1 cellular context compared by ENCODE assay signal in the genomic region with DNA sequence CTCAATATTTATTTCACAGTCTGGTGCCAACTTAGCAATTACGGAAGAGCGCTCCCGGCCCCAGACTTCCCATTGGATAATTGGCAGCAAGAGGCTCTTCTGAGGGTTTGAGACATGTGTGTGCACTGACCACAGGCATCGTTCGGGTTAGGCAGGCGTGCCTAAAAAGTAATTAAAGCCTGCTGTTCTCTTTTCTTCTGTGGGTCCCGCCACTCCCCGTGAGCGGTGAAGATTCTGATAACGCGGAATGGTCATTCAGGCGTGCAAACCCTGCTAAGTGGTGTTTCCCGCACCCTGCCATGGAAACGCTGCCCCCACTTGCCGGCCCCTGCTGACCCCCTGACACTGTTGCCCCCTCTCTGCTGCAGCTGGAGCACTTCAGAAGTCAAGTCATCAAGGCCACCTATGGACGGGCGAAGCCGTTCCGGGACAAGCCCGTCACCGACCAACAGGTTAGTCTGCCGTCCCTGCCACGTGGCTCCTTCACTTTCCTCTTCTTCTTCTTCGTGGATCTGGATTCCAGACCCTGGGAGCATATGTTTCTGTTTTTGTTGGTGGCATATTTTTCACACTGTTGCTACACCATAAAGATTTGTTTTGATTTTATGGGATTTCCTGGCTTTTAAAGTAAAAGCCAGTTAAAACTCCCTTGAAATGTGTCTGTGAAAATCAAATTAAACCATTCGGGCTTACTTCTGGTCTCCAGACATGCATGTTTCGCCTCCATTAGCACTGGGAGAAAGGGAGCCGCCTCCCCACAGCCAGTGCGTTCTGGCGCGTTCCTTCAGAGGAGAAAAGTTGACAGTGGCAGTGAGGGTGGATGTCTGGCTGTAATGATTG.
TF ChIP-seq lines count a peak whose summit lies in the region.

No MANE protein-coding gene starts in this region.

TF ChIP-seq in K562, 482 proteins besides CTCF, POLR2A, EP300 and RAD21 (continued from another document):
- TF ChIP-seq HES1 (IDR thresholded peaks at IDR 0.05; ENCODE audit: low read depth) (peak; percentile 83), CTBP1 (IDR thresholded peaks at IDR 0.05; ENCODE audit: borderline replicate concordance) (peak; percentile 29; the same call in 1 of the 2 replicates), RUNX1 (IDR thresholded peaks at IDR 0.05; ENCODE audit: low read depth) (no peak), CXXC5 (CRISPR knock-in tag; IDR thresholded peaks at IDR 0.05) (0 out of 2 replicates have a peak, but pooled peaks have one; percentile 20), ZEB2 (IDR thresholded peaks at IDR 0.05) (0 out of 2 replicates have a peak, but pooled peaks have one; percentile 23), DACH1 (IDR thresholded peaks at IDR 0.05; ENCODE audit: partially characterized antibody) (no peak), SOX6 (IDR thresholded peaks at IDR 0.05) (peak; percentile 15; the same call in 1 of the 2 replicates), TFAP4 (CRISPR knock-in tag; IDR thresholded peaks at IDR 0.05; ENCODE audit: borderline replicate concordance) (peak; percentile 30; the same call in 1 of the 2 replicates), NR2C2 (CRISPR knock-in tag; IDR thresholded peaks at IDR 0.05) (0 out of 2 replicates have a peak, but pooled peaks have one; percentile 31), NR2C2 (tag; IDR thresholded peaks at IDR 0.05) (no peak), BHLHE40 (IDR thresholded peaks at IDR 0.05; ENCODE audit: low read length) (peak; percentile 36; the same call in 1 of the 2 replicates), ZNF592 (IDR thresholded peaks at IDR 0.05) (no peak), CREB3L1 (IDR thresholded peaks at IDR 0.05; ENCODE audit: borderline replicate concordance, low read depth) (peak; percentile 64; the same call in 1 of the 2 replicates), GABPB2 (CRISPR knock-in tag; conservative IDR thresholded peaks at IDR 0.05) (no peak)
- TF ChIP-seq, protein P1, sequence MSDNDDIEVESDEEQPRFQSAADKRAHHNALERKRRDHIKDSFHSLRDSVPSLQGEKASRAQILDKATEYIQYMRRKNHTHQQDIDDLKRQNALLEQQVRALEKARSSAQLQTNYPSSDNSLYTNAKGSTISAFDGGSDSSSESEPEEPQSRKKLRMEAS (CRISPR knock-in tag; IDR thresholded peaks at IDR 0.05), result peak; percentile 43; the same call in 1 of the 2 replicates
- TF ChIP-seq, protein P2, sequence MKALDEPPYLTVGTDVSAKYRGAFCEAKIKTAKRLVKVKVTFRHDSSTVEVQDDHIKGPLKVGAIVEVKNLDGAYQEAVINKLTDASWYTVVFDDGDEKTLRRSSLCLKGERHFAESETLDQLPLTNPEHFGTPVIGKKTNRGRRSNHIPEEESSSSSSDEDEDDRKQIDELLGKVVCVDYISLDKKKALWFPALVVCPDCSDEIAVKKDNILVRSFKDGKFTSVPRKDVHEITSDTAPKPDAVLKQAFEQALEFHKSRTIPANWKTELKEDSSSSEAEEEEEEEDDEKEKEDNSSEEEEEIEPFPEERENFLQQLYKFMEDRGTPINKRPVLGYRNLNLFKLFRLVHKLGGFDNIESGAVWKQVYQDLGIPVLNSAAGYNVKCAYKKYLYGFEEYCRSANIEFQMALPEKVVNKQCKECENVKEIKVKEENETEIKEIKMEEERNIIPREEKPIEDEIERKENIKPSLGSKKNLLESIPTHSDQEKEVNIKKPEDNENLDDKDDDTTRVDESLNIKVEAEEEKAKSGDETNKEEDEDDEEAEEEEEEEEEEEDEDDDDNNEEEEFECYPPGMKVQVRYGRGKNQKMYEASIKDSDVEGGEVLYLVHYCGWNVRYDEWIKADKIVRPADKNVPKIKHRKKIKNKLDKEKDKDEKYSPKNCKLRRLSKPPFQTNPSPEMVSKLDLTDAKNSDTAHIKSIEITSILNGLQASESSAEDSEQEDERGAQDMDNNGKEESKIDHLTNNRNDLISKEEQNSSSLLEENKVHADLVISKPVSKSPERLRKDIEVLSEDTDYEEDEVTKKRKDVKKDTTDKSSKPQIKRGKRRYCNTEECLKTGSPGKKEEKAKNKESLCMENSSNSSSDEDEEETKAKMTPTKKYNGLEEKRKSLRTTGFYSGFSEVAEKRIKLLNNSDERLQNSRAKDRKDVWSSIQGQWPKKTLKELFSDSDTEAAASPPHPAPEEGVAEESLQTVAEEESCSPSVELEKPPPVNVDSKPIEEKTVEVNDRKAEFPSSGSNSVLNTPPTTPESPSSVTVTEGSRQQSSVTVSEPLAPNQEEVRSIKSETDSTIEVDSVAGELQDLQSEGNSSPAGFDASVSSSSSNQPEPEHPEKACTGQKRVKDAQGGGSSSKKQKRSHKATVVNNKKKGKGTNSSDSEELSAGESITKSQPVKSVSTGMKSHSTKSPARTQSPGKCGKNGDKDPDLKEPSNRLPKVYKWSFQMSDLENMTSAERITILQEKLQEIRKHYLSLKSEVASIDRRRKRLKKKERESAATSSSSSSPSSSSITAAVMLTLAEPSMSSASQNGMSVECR (CRISPR knock-in tag; IDR thresholded peaks at IDR 0.05), result 0 out of 2 replicates have a peak, but pooled peaks have one; percentile 19
- TF ChIP-seq, protein P3, sequence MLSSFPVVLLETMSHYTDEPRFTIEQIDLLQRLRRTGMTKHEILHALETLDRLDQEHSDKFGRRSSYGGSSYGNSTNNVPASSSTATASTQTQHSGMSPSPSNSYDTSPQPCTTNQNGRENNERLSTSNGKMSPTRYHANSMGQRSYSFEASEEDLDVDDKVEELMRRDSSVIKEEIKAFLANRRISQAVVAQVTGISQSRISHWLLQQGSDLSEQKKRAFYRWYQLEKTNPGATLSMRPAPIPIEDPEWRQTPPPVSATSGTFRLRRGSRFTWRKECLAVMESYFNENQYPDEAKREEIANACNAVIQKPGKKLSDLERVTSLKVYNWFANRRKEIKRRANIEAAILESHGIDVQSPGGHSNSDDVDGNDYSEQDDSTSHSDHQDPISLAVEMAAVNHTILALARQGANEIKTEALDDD (IDR thresholded peaks at IDR 0.05), result peak; percentile 48; the same call in 1 of the 2 replicates
- TF ChIP-seq, protein P4, sequence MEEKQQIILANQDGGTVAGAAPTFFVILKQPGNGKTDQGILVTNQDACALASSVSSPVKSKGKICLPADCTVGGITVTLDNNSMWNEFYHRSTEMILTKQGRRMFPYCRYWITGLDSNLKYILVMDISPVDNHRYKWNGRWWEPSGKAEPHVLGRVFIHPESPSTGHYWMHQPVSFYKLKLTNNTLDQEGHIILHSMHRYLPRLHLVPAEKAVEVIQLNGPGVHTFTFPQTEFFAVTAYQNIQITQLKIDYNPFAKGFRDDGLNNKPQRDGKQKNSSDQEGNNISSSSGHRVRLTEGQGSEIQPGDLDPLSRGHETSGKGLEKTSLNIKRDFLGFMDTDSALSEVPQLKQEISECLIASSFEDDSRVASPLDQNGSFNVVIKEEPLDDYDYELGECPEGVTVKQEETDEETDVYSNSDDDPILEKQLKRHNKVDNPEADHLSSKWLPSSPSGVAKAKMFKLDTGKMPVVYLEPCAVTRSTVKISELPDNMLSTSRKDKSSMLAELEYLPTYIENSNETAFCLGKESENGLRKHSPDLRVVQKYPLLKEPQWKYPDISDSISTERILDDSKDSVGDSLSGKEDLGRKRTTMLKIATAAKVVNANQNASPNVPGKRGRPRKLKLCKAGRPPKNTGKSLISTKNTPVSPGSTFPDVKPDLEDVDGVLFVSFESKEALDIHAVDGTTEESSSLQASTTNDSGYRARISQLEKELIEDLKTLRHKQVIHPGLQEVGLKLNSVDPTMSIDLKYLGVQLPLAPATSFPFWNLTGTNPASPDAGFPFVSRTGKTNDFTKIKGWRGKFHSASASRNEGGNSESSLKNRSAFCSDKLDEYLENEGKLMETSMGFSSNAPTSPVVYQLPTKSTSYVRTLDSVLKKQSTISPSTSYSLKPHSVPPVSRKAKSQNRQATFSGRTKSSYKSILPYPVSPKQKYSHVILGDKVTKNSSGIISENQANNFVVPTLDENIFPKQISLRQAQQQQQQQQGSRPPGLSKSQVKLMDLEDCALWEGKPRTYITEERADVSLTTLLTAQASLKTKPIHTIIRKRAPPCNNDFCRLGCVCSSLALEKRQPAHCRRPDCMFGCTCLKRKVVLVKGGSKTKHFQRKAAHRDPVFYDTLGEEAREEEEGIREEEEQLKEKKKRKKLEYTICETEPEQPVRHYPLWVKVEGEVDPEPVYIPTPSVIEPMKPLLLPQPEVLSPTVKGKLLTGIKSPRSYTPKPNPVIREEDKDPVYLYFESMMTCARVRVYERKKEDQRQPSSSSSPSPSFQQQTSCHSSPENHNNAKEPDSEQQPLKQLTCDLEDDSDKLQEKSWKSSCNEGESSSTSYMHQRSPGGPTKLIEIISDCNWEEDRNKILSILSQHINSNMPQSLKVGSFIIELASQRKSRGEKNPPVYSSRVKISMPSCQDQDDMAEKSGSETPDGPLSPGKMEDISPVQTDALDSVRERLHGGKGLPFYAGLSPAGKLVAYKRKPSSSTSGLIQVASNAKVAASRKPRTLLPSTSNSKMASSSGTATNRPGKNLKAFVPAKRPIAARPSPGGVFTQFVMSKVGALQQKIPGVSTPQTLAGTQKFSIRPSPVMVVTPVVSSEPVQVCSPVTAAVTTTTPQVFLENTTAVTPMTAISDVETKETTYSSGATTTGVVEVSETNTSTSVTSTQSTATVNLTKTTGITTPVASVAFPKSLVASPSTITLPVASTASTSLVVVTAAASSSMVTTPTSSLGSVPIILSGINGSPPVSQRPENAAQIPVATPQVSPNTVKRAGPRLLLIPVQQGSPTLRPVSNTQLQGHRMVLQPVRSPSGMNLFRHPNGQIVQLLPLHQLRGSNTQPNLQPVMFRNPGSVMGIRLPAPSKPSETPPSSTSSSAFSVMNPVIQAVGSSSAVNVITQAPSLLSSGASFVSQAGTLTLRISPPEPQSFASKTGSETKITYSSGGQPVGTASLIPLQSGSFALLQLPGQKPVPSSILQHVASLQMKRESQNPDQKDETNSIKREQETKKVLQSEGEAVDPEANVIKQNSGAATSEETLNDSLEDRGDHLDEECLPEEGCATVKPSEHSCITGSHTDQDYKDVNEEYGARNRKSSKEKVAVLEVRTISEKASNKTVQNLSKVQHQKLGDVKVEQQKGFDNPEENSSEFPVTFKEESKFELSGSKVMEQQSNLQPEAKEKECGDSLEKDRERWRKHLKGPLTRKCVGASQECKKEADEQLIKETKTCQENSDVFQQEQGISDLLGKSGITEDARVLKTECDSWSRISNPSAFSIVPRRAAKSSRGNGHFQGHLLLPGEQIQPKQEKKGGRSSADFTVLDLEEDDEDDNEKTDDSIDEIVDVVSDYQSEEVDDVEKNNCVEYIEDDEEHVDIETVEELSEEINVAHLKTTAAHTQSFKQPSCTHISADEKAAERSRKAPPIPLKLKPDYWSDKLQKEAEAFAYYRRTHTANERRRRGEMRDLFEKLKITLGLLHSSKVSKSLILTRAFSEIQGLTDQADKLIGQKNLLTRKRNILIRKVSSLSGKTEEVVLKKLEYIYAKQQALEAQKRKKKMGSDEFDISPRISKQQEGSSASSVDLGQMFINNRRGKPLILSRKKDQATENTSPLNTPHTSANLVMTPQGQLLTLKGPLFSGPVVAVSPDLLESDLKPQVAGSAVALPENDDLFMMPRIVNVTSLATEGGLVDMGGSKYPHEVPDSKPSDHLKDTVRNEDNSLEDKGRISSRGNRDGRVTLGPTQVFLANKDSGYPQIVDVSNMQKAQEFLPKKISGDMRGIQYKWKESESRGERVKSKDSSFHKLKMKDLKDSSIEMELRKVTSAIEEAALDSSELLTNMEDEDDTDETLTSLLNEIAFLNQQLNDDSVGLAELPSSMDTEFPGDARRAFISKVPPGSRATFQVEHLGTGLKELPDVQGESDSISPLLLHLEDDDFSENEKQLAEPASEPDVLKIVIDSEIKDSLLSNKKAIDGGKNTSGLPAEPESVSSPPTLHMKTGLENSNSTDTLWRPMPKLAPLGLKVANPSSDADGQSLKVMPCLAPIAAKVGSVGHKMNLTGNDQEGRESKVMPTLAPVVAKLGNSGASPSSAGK (IDR thresholded peaks at IDR 0.05), result peak; percentile 56; the same call in 1 of the 2 replicates
